In the genomic region with DNA sequence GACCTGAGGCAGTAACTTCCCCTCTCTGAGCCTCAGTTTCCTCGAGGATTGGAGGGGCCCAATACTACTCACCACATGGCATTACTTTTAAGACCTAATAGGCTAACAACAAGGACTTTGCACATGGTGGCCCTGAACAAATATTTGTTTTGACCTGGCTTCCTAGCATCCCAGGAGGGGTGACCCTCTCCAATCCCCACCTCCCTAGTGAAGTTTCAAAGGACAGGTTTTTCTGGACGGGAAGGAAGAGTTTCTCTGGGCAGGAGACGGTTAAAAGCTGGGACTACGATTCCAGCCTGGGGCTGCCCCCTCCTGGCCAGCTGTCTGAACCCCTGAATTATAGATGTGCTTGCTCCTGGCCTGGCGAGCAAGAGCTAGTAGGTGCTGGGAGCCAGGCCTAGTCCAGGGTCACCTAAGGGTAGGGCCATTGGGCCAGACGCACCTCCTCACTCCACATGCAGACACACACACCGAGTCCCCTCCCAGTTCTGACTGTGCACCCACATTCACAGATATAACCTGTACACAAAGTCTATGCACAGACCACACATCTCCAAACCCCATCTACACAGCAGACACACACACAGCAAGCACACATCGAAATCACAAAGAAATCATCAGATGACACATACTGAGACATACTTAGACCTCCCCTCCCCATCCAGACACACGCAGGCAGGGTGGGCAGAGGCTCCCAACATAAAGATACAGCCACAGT, we compare ENCODE assay signal across 10 cellular contexts. TPM values are rescaled to one million over a fixed set of nuclear protein-coding genes. Genes with fewer than 3 reads are reported as not detected.
DNase-seq lines count a peak whose midpoint lies in the region; ATAC-seq and TF ChIP-seq lines count a peak whose summit lies in the region.
"Had no signal": no experiment of that assay in that cellular context is flagged by ENCODE, and none has a peak within 500 bp of the region (broad histone marks: within the 10 kb centered on the region; RNA-seq: fewer than 3 reads in every experiment).

No MANE protein-coding gene starts in this region.

- H3K4me1 Mint-ChIP-seq in WTC11, result peaks cover 35% of the 10 kb centered on the region

- no peaks in the 10 kb centered on the region for H3K36me3 ChIP-seq in mesendoderm (ENCODE audit: control insufficient read depth, insufficient read depth, low read length)
- H3K36me3 ChIP-seq: heart right ventricle had no signal

- H3K56ac ChIP-seq in mesendoderm (ENCODE audit: low read length), result no peak overlapping the region

- peaks cover 2% of the 10 kb centered on the region for H3K4me1 ChIP-seq in mesendoderm (ENCODE audit: control insufficient read depth, low read depth, low read length)

- CTCF ChIA-PET in WTC11 (lab: Charles Lee), result interaction anchor here (0.6 to 2.7 kb wide), 21 partner anchors 10 to 194 kb away, joined by 3 to 24 read pairs (median 4); a partner anchor contains a TSS

- no peak overlapping the region for H3K9ac ChIP-seq in mesendoderm (ENCODE audit: low read length)

- no peak overlapping the region for H2BK120ac ChIP-seq in mesendoderm (ENCODE audit: low read depth, low read length)

- H3K27me3 Mint-ChIP-seq in WTC11 (ENCODE audit: low read depth), result peaks cover 82% of the 10 kb centered on the region

- H4K8ac ChIP-seq in mesendoderm (ENCODE audit: low read depth, low read length), result no peak overlapping the region

- H3K4me2 ChIP-seq in mesendoderm (ENCODE audit: low read length), result no peak overlapping the region

- TF ChIP-seq CTCF in WTC11 (IDR thresholded peaks at IDR 0.05), result no peak

- no peak overlapping the region for H3K18ac ChIP-seq in mesendoderm (ENCODE audit: low read length)

- no peak overlapping the region for H3K4ac ChIP-seq in mesendoderm (ENCODE audit: low read depth, low read length)

- H3K36me3 Mint-ChIP-seq in WTC11, result no peaks in the 10 kb centered on the region

- H3K27me3 ChIP-seq in mesendoderm (ENCODE audit: insufficient read depth, low read length, poor library complexity), result peaks cover 17% of the 10 kb centered on the region

- 0 out of 2 replicates have a peak overlapping the region, but pooled peaks have one; percentile 9 for H3K4me3 Mint-ChIP-seq in WTC11

- POLR2A ChIA-PET in WTC11 (lab: Charles Lee), result no interaction called here

- peak; percentile 57 for DNase-seq in ELF-1 (ENCODE audit: low read depth, low spot score)
- DNase-seq in HT-29 (ENCODE audit: low spot score), result peak; percentile 82
- peak; percentile 65 for DNase-seq in WTC11 (ENCODE audit: low spot score)
- peak; percentile 61 for DNase-seq in mesendoderm
- DNase-seq in islet precursor cell, result no peak
- no peak for DNase-seq in Ammon's horn (ENCODE audit: low spot score)
- DNase-seq in NOMO-1 (lab: John Stamatoyannopoulos, UW; ENCODE audit: unreplicated experiment in 2 of 2), result no peak
- DNase-seq: heart right ventricle, NCI-H2081, occipital lobe had no signal

- ATAC-seq in WTC11, result peak; percentile 13

- H3K79me2 ChIP-seq in mesendoderm (ENCODE audit: control insufficient read depth, insufficient read depth, low read length), result no peaks in the 10 kb centered on the region

- H3K9me3 Mint-ChIP-seq in WTC11, result no peaks in the 10 kb centered on the region

- no peak overlapping the region for H2AK5ac ChIP-seq in mesendoderm (ENCODE audit: low read length)

- H3K27ac Mint-ChIP-seq in WTC11, result no peak overlapping the region

- no peak overlapping the region for H4K5ac ChIP-seq in mesendoderm (ENCODE audit: low read length)

- no peak overlapping the region for H2BK5ac ChIP-seq in mesendoderm (ENCODE audit: low read length)

- no peak overlapping the region for H2BK15ac ChIP-seq in mesendoderm (replicated peaks; ENCODE audit: low read depth)

- H3K4me3 ChIP-seq in mesendoderm (ENCODE audit: low read length), result no peak overlapping the region
- H3K4me3 ChIP-seq: heart right ventricle had no signal

- no peaks in the 10 kb centered on the region for H3K79me1 ChIP-seq in mesendoderm (ENCODE audit: low read length)

- no CpG with 5 or more reads among the region's 9 CpGs for WGBS in mesendoderm (ENCODE audit: extremely low coverage, insufficient coverage, low lambda C conversion rate)

- no peak overlapping the region for H3K23ac ChIP-seq in mesendoderm (ENCODE audit: low read length)

- H3K27ac ChIP-seq in mesendoderm (ENCODE audit: low read depth, low read length), result no peak overlapping the region
- H3K27ac ChIP-seq: heart right ventricle had no signal

TF ChIP-seq in WTC11, 78 proteins besides CTCF, POLR2A, EP300 and RAD21 (continues in another document):
- TF ChIP-seq, protein P1, sequence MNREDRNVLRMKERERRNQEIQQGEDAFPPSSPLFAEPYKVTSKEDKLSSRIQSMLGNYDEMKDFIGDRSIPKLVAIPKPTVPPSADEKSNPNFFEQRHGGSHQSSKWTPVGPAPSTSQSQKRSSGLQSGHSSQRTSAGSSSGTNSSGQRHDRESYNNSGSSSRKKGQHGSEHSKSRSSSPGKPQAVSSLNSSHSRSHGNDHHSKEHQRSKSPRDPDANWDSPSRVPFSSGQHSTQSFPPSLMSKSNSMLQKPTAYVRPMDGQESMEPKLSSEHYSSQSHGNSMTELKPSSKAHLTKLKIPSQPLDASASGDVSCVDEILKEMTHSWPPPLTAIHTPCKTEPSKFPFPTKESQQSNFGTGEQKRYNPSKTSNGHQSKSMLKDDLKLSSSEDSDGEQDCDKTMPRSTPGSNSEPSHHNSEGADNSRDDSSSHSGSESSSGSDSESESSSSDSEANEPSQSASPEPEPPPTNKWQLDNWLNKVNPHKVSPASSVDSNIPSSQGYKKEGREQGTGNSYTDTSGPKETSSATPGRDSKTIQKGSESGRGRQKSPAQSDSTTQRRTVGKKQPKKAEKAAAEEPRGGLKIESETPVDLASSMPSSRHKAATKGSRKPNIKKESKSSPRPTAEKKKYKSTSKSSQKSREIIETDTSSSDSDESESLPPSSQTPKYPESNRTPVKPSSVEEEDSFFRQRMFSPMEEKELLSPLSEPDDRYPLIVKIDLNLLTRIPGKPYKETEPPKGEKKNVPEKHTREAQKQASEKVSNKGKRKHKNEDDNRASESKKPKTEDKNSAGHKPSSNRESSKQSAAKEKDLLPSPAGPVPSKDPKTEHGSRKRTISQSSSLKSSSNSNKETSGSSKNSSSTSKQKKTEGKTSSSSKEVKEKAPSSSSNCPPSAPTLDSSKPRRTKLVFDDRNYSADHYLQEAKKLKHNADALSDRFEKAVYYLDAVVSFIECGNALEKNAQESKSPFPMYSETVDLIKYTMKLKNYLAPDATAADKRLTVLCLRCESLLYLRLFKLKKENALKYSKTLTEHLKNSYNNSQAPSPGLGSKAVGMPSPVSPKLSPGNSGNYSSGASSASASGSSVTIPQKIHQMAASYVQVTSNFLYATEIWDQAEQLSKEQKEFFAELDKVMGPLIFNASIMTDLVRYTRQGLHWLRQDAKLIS (CRISPR knock-in tag; IDR thresholded peaks at IDR 0.05; ENCODE audit: borderline replicate concordance), result no peak
- no peak for TF ChIP-seq CREM (CRISPR knock-in tag; IDR thresholded peaks at IDR 0.05)
- TF ChIP-seq ESRRA (CRISPR knock-in tag; IDR thresholded peaks at IDR 0.05; ENCODE audit: borderline replicate concordance), result no peak
- no peak for TF ChIP-seq HMGA2 (CRISPR knock-in tag; IDR thresholded peaks at IDR 0.05)
- no peak for TF ChIP-seq ETV6 (CRISPR knock-in tag; IDR thresholded peaks at IDR 0.05)
- no peak for TF ChIP-seq EMX1 (CRISPR knock-in tag; IDR thresholded peaks at IDR 0.05)
- no peak for TF ChIP-seq OVOL2 (CRISPR knock-in tag; IDR thresholded peaks at IDR 0.05; ENCODE audit: borderline replicate concordance)
- TF ChIP-seq, protein P2, sequence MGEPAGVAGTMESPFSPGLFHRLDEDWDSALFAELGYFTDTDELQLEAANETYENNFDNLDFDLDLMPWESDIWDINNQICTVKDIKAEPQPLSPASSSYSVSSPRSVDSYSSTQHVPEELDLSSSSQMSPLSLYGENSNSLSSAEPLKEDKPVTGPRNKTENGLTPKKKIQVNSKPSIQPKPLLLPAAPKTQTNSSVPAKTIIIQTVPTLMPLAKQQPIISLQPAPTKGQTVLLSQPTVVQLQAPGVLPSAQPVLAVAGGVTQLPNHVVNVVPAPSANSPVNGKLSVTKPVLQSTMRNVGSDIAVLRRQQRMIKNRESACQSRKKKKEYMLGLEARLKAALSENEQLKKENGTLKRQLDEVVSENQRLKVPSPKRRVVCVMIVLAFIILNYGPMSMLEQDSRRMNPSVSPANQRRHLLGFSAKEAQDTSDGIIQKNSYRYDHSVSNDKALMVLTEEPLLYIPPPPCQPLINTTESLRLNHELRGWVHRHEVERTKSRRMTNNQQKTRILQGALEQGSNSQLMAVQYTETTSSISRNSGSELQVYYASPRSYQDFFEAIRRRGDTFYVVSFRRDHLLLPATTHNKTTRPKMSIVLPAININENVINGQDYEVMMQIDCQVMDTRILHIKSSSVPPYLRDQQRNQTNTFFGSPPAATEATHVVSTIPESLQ (CRISPR knock-in tag; IDR thresholded peaks at IDR 0.05), result no peak
- no peak for TF ChIP-seq FOXK1 (CRISPR knock-in tag; IDR thresholded peaks at IDR 0.05)
- TF ChIP-seq, protein P3, sequence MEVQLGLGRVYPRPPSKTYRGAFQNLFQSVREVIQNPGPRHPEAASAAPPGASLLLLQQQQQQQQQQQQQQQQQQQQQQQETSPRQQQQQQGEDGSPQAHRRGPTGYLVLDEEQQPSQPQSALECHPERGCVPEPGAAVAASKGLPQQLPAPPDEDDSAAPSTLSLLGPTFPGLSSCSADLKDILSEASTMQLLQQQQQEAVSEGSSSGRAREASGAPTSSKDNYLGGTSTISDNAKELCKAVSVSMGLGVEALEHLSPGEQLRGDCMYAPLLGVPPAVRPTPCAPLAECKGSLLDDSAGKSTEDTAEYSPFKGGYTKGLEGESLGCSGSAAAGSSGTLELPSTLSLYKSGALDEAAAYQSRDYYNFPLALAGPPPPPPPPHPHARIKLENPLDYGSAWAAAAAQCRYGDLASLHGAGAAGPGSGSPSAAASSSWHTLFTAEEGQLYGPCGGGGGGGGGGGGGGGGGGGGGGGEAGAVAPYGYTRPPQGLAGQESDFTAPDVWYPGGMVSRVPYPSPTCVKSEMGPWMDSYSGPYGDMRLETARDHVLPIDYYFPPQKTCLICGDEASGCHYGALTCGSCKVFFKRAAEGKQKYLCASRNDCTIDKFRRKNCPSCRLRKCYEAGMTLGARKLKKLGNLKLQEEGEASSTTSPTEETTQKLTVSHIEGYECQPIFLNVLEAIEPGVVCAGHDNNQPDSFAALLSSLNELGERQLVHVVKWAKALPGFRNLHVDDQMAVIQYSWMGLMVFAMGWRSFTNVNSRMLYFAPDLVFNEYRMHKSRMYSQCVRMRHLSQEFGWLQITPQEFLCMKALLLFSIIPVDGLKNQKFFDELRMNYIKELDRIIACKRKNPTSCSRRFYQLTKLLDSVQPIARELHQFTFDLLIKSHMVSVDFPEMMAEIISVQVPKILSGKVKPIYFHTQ (CRISPR knock-in tag; IDR thresholded peaks at IDR 0.05), result no peak
- TF ChIP-seq SMAD3 (CRISPR knock-in tag; IDR thresholded peaks at IDR 0.05; ENCODE audit: borderline replicate concordance), result no peak

RNA-seq across cellular contexts. Expression of a gene that starts 2.7 kb away (rescaled TPM):
- total RNA-seq in HT-29 (2014; rRNA removed; shearing (Covaris generic)), result 1.2 and 3.4 TPM in 2 replicates
- 0.18 to 0.37 TPM (median 0.24 TPM) in 3 replicates for total RNA-seq in WTC11 (2021)
- 0.49 TPM for polyA plus RNA-seq in mesendoderm (2013, experiment 1 of 2)
- polyA plus RNA-seq in mesendoderm (2013, experiment 2 of 2), result 0.41 TPM
- total RNA-seq: occipital lobe had no signal
- polyA plus RNA-seq: heart right ventricle had no signal

RNA-seq across cellular contexts. Expression of a gene that starts 22.6 kb away (rescaled TPM):
- 154 and 157 TPM in 2 replicates for total RNA-seq in HT-29 (2014; rRNA removed; shearing (Covaris generic))
- total RNA-seq in WTC11 (2021), result 84.4 to 97.7 TPM (median 85.4 TPM) in 3 replicates
- 46.7 TPM for polyA plus RNA-seq in mesendoderm (2013, experiment 1 of 2)
- 47.7 TPM for polyA plus RNA-seq in mesendoderm (2013, experiment 2 of 2)

Comparison
In these comparisons a context has a peak if more than half of its experiments do, and no peak if none do; other contexts are left out.
1. DNase-seq: peak in ELF-1 (single experiment), HT-29 (single experiment), WTC11 (single experiment) and mesendoderm (single experiment); none in islet precursor cell (single experiment), Ammon's horn (single experiment) and NOMO-1 (0 of 2).